Comparison of ENCODE assay signal across 7 cellular contexts in the genomic region with DNA sequence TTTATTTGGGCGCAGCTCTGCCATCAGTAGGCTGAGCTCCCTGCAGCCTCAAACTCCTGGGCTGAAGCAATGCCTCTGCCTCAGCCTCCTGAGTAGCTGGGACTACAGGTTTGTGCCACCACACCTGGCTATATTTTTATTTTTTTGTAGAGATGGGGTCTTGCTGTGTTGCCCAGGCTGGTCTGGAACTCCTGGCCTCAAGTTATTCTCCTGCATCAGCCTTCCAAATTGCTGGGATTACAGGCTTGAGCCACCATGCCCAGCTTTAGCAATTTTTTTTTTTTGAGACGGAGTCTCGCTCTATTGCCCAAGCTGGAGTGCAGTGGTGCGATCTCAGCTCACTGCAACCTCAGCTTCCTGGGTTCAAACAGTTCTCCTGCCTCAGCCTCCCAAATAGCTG. TPM values are rescaled to one million over a fixed set of nuclear protein-coding genes. Genes with fewer than 3 reads are reported as not detected.
A peak's percentile ranks its signal among the peaks of the same experiment; 100 is the strongest.
DNase-seq lines count a peak whose midpoint lies in the region; ATAC-seq, FAIRE-seq and TF ChIP-seq lines count a peak whose summit lies in the region.
"Not testable (repeated sequence)": the region's sequence is repeated elsewhere in the genome, so short reads cannot be mapped to it uniquely, and the experiment has no call there.

No MANE protein-coding gene starts in this region.

- POLR2A ChIA-PET in HEK293 (lab: Yijun Ruan, JAX) = interaction anchor here (1.4 kb wide), 1 partner anchor 29 kb away, joined by 3 read pairs; no protein-coding TSS in a partner anchor
- POLR2A ChIA-PET in IMR-90 (lab: Charles Lee; ENCODE audit: unreplicated experiment); RWPE1 (lab: Yijun Ruan, JAX; ENCODE audit: low non-redundant PET); HepG2 (lab: Yijun Ruan, JAX): not testable (repeated sequence)

- H3K4me1 Mint-ChIP-seq in T-helper 17 cell = peaks cover 11% of the 10 kb centered on the region

- not testable (repeated sequence) for H2AK5ac ChIP-seq in IMR-90 (ENCODE audit: low read depth, low read length)

- intact Hi-C loops in IMR-90 (cut with micrococcal nuclease); HepG2 (cut with micrococcal nuclease; ENCODE audit: unreplicated experiment): not testable (repeated sequence)

- not testable (repeated sequence) for H4K5ac ChIP-seq in IMR-90 (ENCODE audit: low read depth, low read length)

- H2BK20ac ChIP-seq in IMR-90 (ENCODE audit: low read depth, low read length) = not testable (repeated sequence)

- not testable (repeated sequence) for H3K36me3 Mint-ChIP-seq in T-helper 17 cell (ENCODE audit: low read depth)

- not testable (repeated sequence) for TF ChIP-seq EP300 in HepG2 (IDR thresholded peaks at IDR 0.05; ENCODE audit: low read depth in 2 of 2, low read length in 2 of 2); HepG2 (CRISPR knock-in tag; IDR thresholded peaks at IDR 0.05; ENCODE audit: borderline replicate concordance)

- no CpG with 5 or more reads among the region's 4 CpGs for WGBS in IMR-90 (ENCODE audit: extremely low coverage in 2 of 2, insufficient read length in 1 of 2), 2 experiments
- WGBS in HepG2 (ENCODE audit: low lambda C conversion rate) = 100% methylated on average over 4 of the region's 4 CpGs

- H3K4me3 Mint-ChIP-seq in T-helper 17 cell = not testable (repeated sequence)

- peak overlapping the region; percentile 41 for H3K4me2 ChIP-seq in BLaER1
- peak overlapping the region in 7 of 11 experiments; percentile 4 to 48 (median 37); a peak in 11 of 22 replicates for H3K4me2 ChIP-seq in BLaER1 treated with 17β-estradiol and CSF1 and Interleukin-3, amounts not matched to agents 10 nM and 100 nM
- H3K4me2 ChIP-seq in IMR-90 (ENCODE audit: low read depth, low read length); HepG2 (ENCODE audit: low read depth, low read length): not testable (repeated sequence)

- 0 out of 2 replicates have a peak overlapping the region, but pooled peaks have one; percentile 62 for H3K4ac ChIP-seq in IMR-90 (ENCODE audit: low read depth, low read length)

- not testable (repeated sequence) for TF ChIP-seq POLR2A in IMR-90 (IDR thresholded peaks at IDR 0.05; ENCODE audit: low read depth, low read length); HepG2 (IDR thresholded peaks at IDR 0.05; ENCODE audit: insufficient read depth in 1 of 2, low read depth in 2 of 2, low read length in 2 of 2)

- TF ChIP-seq CTCF in HEK293 (tag by site-specific recombination; IDR thresholded peaks at IDR 0.05); IMR-90 (conservative IDR thresholded peaks at IDR 0.05; ENCODE audit: low read depth, low read length); RWPE1 (conservative IDR thresholded peaks at IDR 0.05; ENCODE audit: low read depth); HepG2 (CRISPR knock-in tag; IDR thresholded peaks at IDR 0.05): not testable (repeated sequence)

- in situ Hi-C loops in IMR-90 (cut with MboI; ENCODE audit: low sequenced_read_pairs); HepG2 (cut with HindIII; ENCODE audit: extremely low pct_ligation_motif_present, low pct_unique_long_range_greater_than_20kb): not testable (repeated sequence)

- DNase-seq in IMR-90; RWPE1 (ENCODE audit: low spot score); T-helper 17 cell; HepG2 (ENCODE audit: low spot score): not testable (repeated sequence)

- peaks cover 8 to 72% of the 10 kb centered on the region in 2 experiments; a peak in 3 of 4 replicates for H3K79me1 ChIP-seq in IMR-90 (ENCODE audit: low read depth in 1 of 2, low read length in 2 of 2)

- not testable (repeated sequence) for BruUV-seq in IMR-90 (replicated peaks; lab: Mats Ljungman, UMichigan); HepG2 (replicated peaks; lab: Mats Ljungman, UMichigan)

- dilution Hi-C loops in IMR-90 (cut with HindIII; ENCODE audit: low sequenced_read_pairs, unreplicated experiment) = not testable (repeated sequence)

- H2BK5ac ChIP-seq in IMR-90 (ENCODE audit: low read depth, low read length, poor library complexity, severe bottlenecking) = not testable (repeated sequence)

- H4K91ac ChIP-seq in IMR-90 (ENCODE audit: insufficient read depth, low read depth, low read length) = not testable (repeated sequence)

- not testable (repeated sequence) for H3K9ac ChIP-seq in BLaER1; BLaER1 treated with 17β-estradiol and CSF1 and Interleukin-3, amounts not matched to agents 10 nM and 100 nM; IMR-90 (ENCODE audit: low read depth, low read length); HepG2 (ENCODE audit: insufficient read depth, low read depth, low read length)

- not testable (repeated sequence) for H2BK15ac ChIP-seq in IMR-90 (ENCODE audit: low read depth, low read length)

- H3K23ac ChIP-seq in IMR-90 (ENCODE audit: low read depth, low read length) = not testable (repeated sequence)

- H2AFZ ChIP-seq in IMR-90 (replicated peaks; ENCODE audit: low read length, poor library complexity); HepG2 (ENCODE audit: low read length): not testable (repeated sequence)

- H3K36me3 ChIP-seq in BLaER1; HEK293 (ENCODE audit: control insufficient read depth in 2 of 2, insufficient read depth in 1 of 2, low read length in 2 of 2); IMR-90 (ENCODE audit: control insufficient read depth, insufficient read depth, low read length); HepG2 (replicated peaks in 1 of 2; ENCODE audit: control insufficient read depth in 1 of 2, insufficient read depth in 2 of 2, low read length in 2 of 2): not testable (repeated sequence)
- H3K36me3 ChIP-seq in BLaER1 treated with 17β-estradiol and CSF1 and Interleukin-3, amounts not matched to agents 10 nM and 100 nM = peaks cover 0 to 28% (median 12%) of the 10 kb centered on the region in 11 experiments; a peak in 15 of 22 replicates

- H3K9me1 ChIP-seq in IMR-90 (ENCODE audit: insufficient read depth, low read length) = peaks cover 11% of the 10 kb centered on the region

- H4K8ac ChIP-seq in IMR-90 (ENCODE audit: low read depth in 2 of 2, low read length in 2 of 2) = not testable (repeated sequence)

- not testable (repeated sequence) for H3K79me2 ChIP-seq in HepG2 (ENCODE audit: insufficient read depth, low read length)

- H3K18ac ChIP-seq in IMR-90 (ENCODE audit: low read depth, low read length) = not testable (repeated sequence)

- H3K56ac ChIP-seq in IMR-90 (ENCODE audit: extremely low read depth, insufficient read depth, low read length) = not testable (repeated sequence)

- not testable (repeated sequence) for FAIRE-seq in HepG2 (lab: Jason Lieb, UNC)

- CTCF ChIA-PET in HEK293 (lab: Yijun Ruan, JAX) = interaction anchor here (0.6 kb wide), 1 partner anchor 84 kb away, joined by 3 read pairs; no protein-coding TSS in a partner anchor
- CTCF ChIA-PET in IMR-90 (lab: Yijun Ruan, JAX); HepG2 (lab: Yijun Ruan, JAX; ENCODE audit: low intra/inter-chr PET ratio, low total read pairs): not testable (repeated sequence)
- CTCF ChIA-PET in RWPE1 (lab: Yijun Ruan, JAX) = interaction anchor here (0.6 kb wide), 1 partner anchor 68 kb away, joined by 3 read pairs; no protein-coding TSS in a partner anchor

- H3K27me3 ChIP-seq in BLaER1; BLaER1 treated with 17β-estradiol and CSF1 and Interleukin-3, amounts not matched to agents 10 nM and 100 nM; IMR-90 (ENCODE audit: control insufficient read depth, insufficient read depth, low read length); HepG2 (ENCODE audit: control insufficient read depth in 1 of 2, insufficient read depth in 2 of 2, low read length in 2 of 2): not testable (repeated sequence)

- not testable (repeated sequence) for ATAC-seq in IMR-90 (ENCODE audit: low read depth); T-helper 17 cell; HepG2

- H3K27ac Mint-ChIP-seq in T-helper 17 cell = peak overlapping the region; percentile 19

- H3K9me3 ChIP-seq in BLaER1; BLaER1 treated with 17β-estradiol and CSF1 and Interleukin-3, amounts not matched to agents 10 nM and 100 nM (replicated peaks in 1 of 11); HEK293 (ENCODE audit: control insufficient read depth, insufficient read depth, low read depth, low read length); IMR-90 (ENCODE audit: control insufficient read depth, insufficient read depth, low read length); T-helper 17 cell (ENCODE audit: control insufficient read depth, low read length, poor library complexity, severe bottlenecking); HepG2 (ENCODE audit: low read length): not testable (repeated sequence)

- H2BK120ac ChIP-seq in IMR-90 (ENCODE audit: low read depth, low read length) = not testable (repeated sequence)

- peaks cover 94% of the 10 kb centered on the region for H4K20me1 ChIP-seq in BLaER1
- H4K20me1 ChIP-seq in BLaER1 treated with 17β-estradiol and CSF1 and Interleukin-3, amounts not matched to agents 10 nM and 100 nM = peaks cover 15 to 97% (median 52%) of the 10 kb centered on the region in 11 experiments; a peak in 19 of 22 replicates
- H4K20me1 ChIP-seq in IMR-90 (ENCODE audit: insufficient read depth, low read length) = peaks cover 28% of the 10 kb centered on the region; the same call in 1 of the 2 replicates
- not testable (repeated sequence) for H4K20me1 ChIP-seq in HepG2 (ENCODE audit: insufficient read depth, low read length)

- H2AK9ac ChIP-seq in IMR-90 (replicated peaks; ENCODE audit: low read depth, low read length, poor library complexity) = not testable (repeated sequence)

- H3K4me1 ChIP-seq in BLaER1 = peaks cover 21% of the 10 kb centered on the region
- peaks cover 3 to 18% (median 10%) of the 10 kb centered on the region in 10 experiments; a peak in 17 of 20 replicates for H3K4me1 ChIP-seq in BLaER1 treated with 17β-estradiol and CSF1 and Interleukin-3, amounts not matched to agents 10 nM and 100 nM
- not testable (repeated sequence) for H3K4me1 ChIP-seq in HEK293 (ENCODE audit: control insufficient read depth, insufficient read depth, low read length); IMR-90 (ENCODE audit: control insufficient read depth, insufficient read depth, low read length)
- H3K4me1 ChIP-seq in HepG2 (ENCODE audit: insufficient read depth, low read length) = peaks cover 36% of the 10 kb centered on the region

- H3K27me3 Mint-ChIP-seq in T-helper 17 cell = not testable (repeated sequence)

- not testable (repeated sequence) for TF ChIP-seq RAD21 in IMR-90 (IDR thresholded peaks at IDR 0.05; ENCODE audit: low read length); HepG2 (CRISPR knock-in tag; IDR thresholded peaks at IDR 0.05)

- not testable (repeated sequence) for H3K4me3 ChIP-seq in BLaER1; BLaER1 treated with 17β-estradiol and CSF1 and Interleukin-3, amounts not matched to agents 10 nM and 100 nM; HEK293 (ENCODE audit: low read depth, low read length); IMR-90 (ENCODE audit: insufficient read depth, low read depth, low read length); HepG2 (replicated peaks in 1 of 3; ENCODE audit: insufficient read depth in 1 of 3, low read depth in 2 of 3, low read length in 3 of 3)

- not testable (repeated sequence) for H3K27ac ChIP-seq in BLaER1; BLaER1 treated with 17β-estradiol and CSF1 and Interleukin-3, amounts not matched to agents 10 nM and 100 nM; HEK293 (ENCODE audit: extremely low read depth, low read depth, low read length); IMR-90 (ENCODE audit: insufficient read depth, low read length); HepG2 (ENCODE audit: extremely low read length, insufficient read depth, low read length)
- H3K27ac ChIP-seq in RWPE1 = 0 out of 2 replicates have a peak overlapping the region, but pooled peaks have one; percentile 4

- not testable (repeated sequence) for H3K14ac ChIP-seq in IMR-90 (replicated peaks; ENCODE audit: low read depth, low read length)

RNA-seq across cellular contexts. Expression of a gene that starts 6.9 kb away (rescaled TPM):
- total RNA-seq in IMR-90 (2012; rRNA removed) = 7.7 and 11.7 TPM in 2 replicates
- polyA plus RNA-seq in IMR-90 (2012; rRNA removed) = 7.1 and 8.4 TPM in 2 replicates
- polyA plus RNA-seq in IMR-90 (2012; cell fraction: cytosol; rRNA removed) = 3.1 and 3.6 TPM in 2 replicates
- polyA plus RNA-seq in IMR-90 (2012; cell fraction: nucleus; rRNA removed; ENCODE audit: low replicate concordance) = 3.9 and 18.7 TPM in 2 replicates
- total RNA-seq in T-helper 17 cell = 10 to 100 TPM; 14.8 to 17.0 TPM
- 14.4 and 26.0 TPM in 2 replicates for total RNA-seq in HepG2 (2016; rRNA removed; fragmentation: Illumina TruSeq; extraction: Trizol)
- total RNA-seq in HepG2 (2016; cell fraction: cytosol; rRNA removed; fragmentation: Illumina TruSeq; extraction: Trizol; ENCODE audit: low read depth) = 2.2 and 2.6 TPM in 2 replicates
- total RNA-seq in HepG2 (2016; cell fraction: insoluble cytoplasmic fraction; rRNA removed; fragmentation: Illumina TruSeq; extraction: Trizol) = 14.5 and 25.7 TPM in 2 replicates
- 5.5 and 5.9 TPM in 2 replicates for total RNA-seq in HepG2 (2016; cell fraction: membrane; rRNA removed; fragmentation: Illumina TruSeq; extraction: Trizol)
- total RNA-seq in HepG2 (2016; cell fraction: nucleus; rRNA removed; fragmentation: Illumina TruSeq; extraction: Trizol) = 9.6 and 9.8 TPM in 2 replicates
- polyA plus RNA-seq in HepG2 (2011; rRNA removed) = 10.7 and 12.0 TPM in 2 replicates
- 6.9 and 11.2 TPM in 2 replicates for polyA plus RNA-seq in HepG2 (2011; cell fraction: cytosol; rRNA removed)
- polyA plus RNA-seq in HepG2 (2011; cell fraction: nucleus; rRNA removed) = 7.8 and 8.8 TPM in 2 replicates
- polyA plus RNA-seq in HepG2 (2012) = 9.1 and 10.5 TPM in 2 replicates
- polyA plus RNA-seq in HepG2 (2016; cell fraction: cytosol; fragmentation: Illumina TruSeq; extraction: Trizol; ENCODE audit: low read depth) = 0.51 and 0.66 TPM in 2 replicates
- 18.0 and 20.8 TPM in 2 replicates for polyA plus RNA-seq in HepG2 (2016; cell fraction: insoluble cytoplasmic fraction; fragmentation: Illumina TruSeq; extraction: Trizol; ENCODE audit: low read depth)
- polyA plus RNA-seq in HepG2 (2016; cell fraction: membrane; fragmentation: Illumina TruSeq; extraction: Trizol; ENCODE audit: low read depth) = 1.9 and 2.3 TPM in 2 replicates
- 8.8 and 9.8 TPM in 2 replicates for polyA plus RNA-seq in HepG2 (2016; cell fraction: nucleus; fragmentation: Illumina TruSeq; extraction: Trizol; ENCODE audit: insufficient read depth, low read depth)
- 19.3 and 21.9 TPM in 2 replicates for polyA minus RNA-seq in HepG2 (2011; rRNA and poly(A)+ RNA removed; ENCODE audit: low replicate concordance)
- polyA minus RNA-seq in HepG2 (2011; cell fraction: cytosol; rRNA and poly(A)+ RNA removed) = 12.1 and 16.2 TPM in 2 replicates
- polyA minus RNA-seq in HepG2 (2011; cell fraction: nucleus; rRNA and poly(A)+ RNA removed) = 17.8 and 21.1 TPM in 2 replicates
